9 cellular contexts compared by ENCODE assay signal in the genomic region with DNA sequence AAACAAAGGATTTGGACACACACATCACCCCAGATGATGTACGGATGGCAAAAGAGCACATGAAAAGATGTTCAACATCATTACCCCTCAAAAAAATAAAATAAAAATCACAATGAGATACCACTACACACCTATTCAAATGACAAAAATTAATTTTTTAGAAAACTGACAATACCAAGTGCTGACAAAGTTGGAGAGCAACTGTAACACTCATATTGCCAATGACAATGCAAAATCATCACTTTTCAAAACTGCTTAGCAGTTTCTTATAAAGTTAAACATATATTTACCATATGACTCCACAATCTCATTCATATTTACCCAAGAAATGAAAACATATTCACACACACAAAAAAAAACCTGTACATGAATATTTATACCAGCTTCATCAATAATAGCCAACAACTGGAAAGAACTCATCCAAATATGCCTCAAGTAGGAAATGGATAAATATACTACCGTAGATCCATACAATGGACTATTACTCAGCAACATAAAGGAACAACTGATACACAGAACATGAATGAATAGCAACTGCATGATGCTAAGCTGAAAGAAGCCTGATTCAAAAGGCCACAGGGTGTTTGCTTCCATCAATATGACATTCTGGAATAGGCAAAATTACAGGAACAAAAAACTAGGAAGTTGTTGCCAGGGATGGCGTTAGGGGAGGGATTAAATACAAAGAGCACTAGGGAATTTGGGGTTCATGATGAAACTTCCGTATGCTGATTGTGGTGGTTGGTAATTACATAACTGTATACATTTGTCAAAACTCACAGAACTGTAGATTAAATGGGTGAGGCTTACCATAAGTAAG. TPM values are rescaled to one million over a fixed set of nuclear protein-coding genes. Genes with fewer than 3 reads are reported as not detected.
DNase-seq lines count a peak whose midpoint lies in the region; ATAC-seq and TF ChIP-seq lines count a peak whose summit lies in the region.
"Had no signal": no experiment of that assay in that cellular context is flagged by ENCODE, and none has a peak within 500 bp of the region (broad histone marks: within the 10 kb centered on the region; RNA-seq: fewer than 3 reads in every experiment).

No MANE protein-coding gene starts in this region.

- H3K4me1 Mint-ChIP-seq in activated B cell treated with CpG ODN at 0.5 μM for 24 hours (peaks cover 39% of the 10 kb centered on the region), immature natural killer cell (peaks cover 44 to 56% of the 10 kb centered on the region in 2 donors)

- no TSS peak for BruUV-seq in HCT116 (replicated peaks; lab: Mats Ljungman, UMichigan)

- peak overlapping the region; percentile 96 for H2AFZ ChIP-seq in HCT116 (ENCODE audit: low read depth, low read length, poor library complexity, severe bottlenecking)

- peaks cover 10% of the 10 kb centered on the region for H3K27me3 Mint-ChIP-seq in activated B cell treated with CpG ODN at 0.5 μM for 24 hours
- peaks cover 7 to 19% (median 11%) of the 10 kb centered on the region in 3 donors for H3K27me3 Mint-ChIP-seq in immature natural killer cell (ENCODE audit: low read depth in 3 of 3)

- H3K9ac ChIP-seq in BLaER1 treated with 17β-estradiol and CSF1 and Interleukin-3, amounts not matched to agents 10 nM and 100 nM = peak overlapping the region in 1 of 11 experiments; percentile 84; a peak in 1 of 22 replicates
- H3K9ac ChIP-seq in HCT116 (ENCODE audit: low read length) = no peak overlapping the region

- intact Hi-C loops in HCT116 (cut with micrococcal nuclease) = loop anchor here (10.0 kb wide), 1 partner anchor 493 kb away; no protein-coding TSS in a partner anchor
- intact Hi-C loops in activated B cell treated with CpG ODN at 0.5 μM for 24 hours (cut with micrococcal nuclease) = loop anchor here (5.0 to 10.0 kb wide), 3 partner anchors 601 to 1329 kb away; a partner anchor contains a TSS
- intact Hi-C loops in left cardiac atrium (cut with DNase I) = loop anchor here in 1 of 2 donors (10.0 kb wide), 1 partner anchor 153 kb away; a partner anchor contains a TSS

- peaks cover 16 to 35% (median 25%) of the 10 kb centered on the region in 10 experiments for H3K4me1 ChIP-seq in BLaER1 treated with 17β-estradiol and CSF1 and Interleukin-3, amounts not matched to agents 10 nM and 100 nM
- peaks cover 17 to 22% of the 10 kb centered on the region in 2 experiments for H3K4me1 ChIP-seq in HCT116 (ENCODE audit: control insufficient read depth in 1 of 2, insufficient read depth in 2 of 2, low read length in 2 of 2)

- H3K9me3 ChIP-seq in BLaER1 treated with 17β-estradiol and CSF1 and Interleukin-3, amounts not matched to agents 10 nM and 100 nM (replicated peaks in 1 of 11) = peaks cover 0 to 8% (median 0%) of the 10 kb centered on the region in 11 experiments; a peak in 1 of 22 replicates
- no peaks in the 10 kb centered on the region for H3K9me3 ChIP-seq in HCT116 (ENCODE audit: control insufficient read depth in 1 of 2, insufficient read depth in 1 of 2, low read depth in 1 of 2, low read length in 2 of 2)

- TF ChIP-seq POLR2A in HCT116 (IDR thresholded peaks at IDR 0.05; ENCODE audit: borderline replicate concordance, extremely low read depth, insufficient read depth, insufficient read length) = no peak

- no peaks in the 10 kb centered on the region for H3K9me2 ChIP-seq in HCT116 (ENCODE audit: insufficient read depth)

- POLR2A ChIA-PET in HCT116 (lab: Charles Lee) (no interaction called here), activated B cell treated with CpG ODN at 0.5 μM for 24 hours (lab: Charles Lee) (interaction anchor here (1.7 to 1.9 kb wide), 2 partner anchors 255 to 326 kb away, joined by 4 to 7 read pairs; no protein-coding TSS in a partner anchor)

- DNase-seq in HCT116 (ENCODE audit: low read depth, low spot score) (no peak), activated B cell treated with CpG ODN at 0.5 μM for 24 hours (no peak), immature natural killer cell (no peak), hepatic stellate cell (ENCODE audit: low spot score) (no peak), left cardiac atrium (no peak), G401 (ENCODE audit: low spot score) (no peak)
- DNase-seq: KBM-7 had no signal

- H3K27ac ChIP-seq in BLaER1 treated with 17β-estradiol and CSF1 and Interleukin-3, amounts not matched to agents 10 nM and 100 nM = no peak overlapping the region
- H3K27ac ChIP-seq in HCT116 (ENCODE audit: low read depth, low read length) = peak overlapping the region; percentile 46; the same call in 1 of the 2 replicates

- ATAC-seq in HCT116 = no peak
- ATAC-seq in activated B cell treated with CpG ODN at 0.5 μM for 24 hours (ENCODE audit: low read depth) = no peak
- ATAC-seq in HG03460 (IDR thresholded peaks at IDR 0.05; ENCODE audit: unreplicated experiment) = no peak
- no peak for ATAC-seq in left cardiac atrium

- peak overlapping the region; percentile 91 for H3K27ac Mint-ChIP-seq in activated B cell treated with CpG ODN at 0.5 μM for 24 hours
- peak overlapping the region; percentile 75 to 96 (median 90) for H3K27ac Mint-ChIP-seq in immature natural killer cell

- peak overlapping the region; percentile 47 to 86 (median 73); a peak in 19 of 22 replicates for H3K4me2 ChIP-seq in BLaER1 treated with 17β-estradiol and CSF1 and Interleukin-3, amounts not matched to agents 10 nM and 100 nM
- peak overlapping the region; percentile 79 for H3K4me2 ChIP-seq in HCT116 (ENCODE audit: low read length)

- no peaks in the 10 kb centered on the region for H4K20me1 ChIP-seq in BLaER1 treated with 17β-estradiol and CSF1 and Interleukin-3, amounts not matched to agents 10 nM and 100 nM
- no peaks in the 10 kb centered on the region for H4K20me1 ChIP-seq in HCT116 (ENCODE audit: insufficient read depth)

- RAD21 ChIA-PET in HCT116 (lab: Charles Lee; ENCODE audit: low non-redundant PET in 1 of 2, low total read pairs in 2 of 2, uncharacterized antibody in 2 of 2, unreplicated experiment in 2 of 2) = no interaction called here

- in situ Hi-C loops in G401 (cut with HindIII; ENCODE audit: low sequenced_read_pairs) = no loop called here

- H3K36me3 ChIP-seq in BLaER1 treated with 17β-estradiol and CSF1 and Interleukin-3, amounts not matched to agents 10 nM and 100 nM = no peaks in the 10 kb centered on the region
- peaks cover 0 to 3% of the 10 kb centered on the region in 2 experiments; a peak in 1 of 4 replicates for H3K36me3 ChIP-seq in HCT116 (ENCODE audit: control insufficient read depth in 1 of 2, insufficient read depth in 2 of 2, low read length in 2 of 2)

- no peaks in the 10 kb centered on the region for H3K27me3 ChIP-seq in BLaER1 treated with 17β-estradiol and CSF1 and Interleukin-3, amounts not matched to agents 10 nM and 100 nM
- H3K27me3 ChIP-seq in HCT116 (ENCODE audit: insufficient read depth, low read length) = no peaks in the 10 kb centered on the region

- H3K9me3 Mint-ChIP-seq in activated B cell treated with CpG ODN at 0.5 μM for 24 hours (no peaks in the 10 kb centered on the region), immature natural killer cell (no peaks in the 10 kb centered on the region)

- TF ChIP-seq CTCF in HCT116 (IDR thresholded peaks at IDR 0.05 in 2 of 3, conservative IDR thresholded peaks at IDR 0.05 in 1 of 3; ENCODE audit: borderline replicate concordance in 1 of 3, insufficient read depth in 1 of 3, low read depth in 2 of 3, low read length in 2 of 3) (no peak), activated B cell treated with CpG ODN at 0.5 μM for 24 hours (IDR thresholded peaks at IDR 0.05) (no peak)

- H3K36me3 Mint-ChIP-seq in activated B cell treated with CpG ODN at 0.5 μM for 24 hours (ENCODE audit: low read depth) = peaks cover 14% of the 10 kb centered on the region
- H3K36me3 Mint-ChIP-seq in immature natural killer cell = no peaks in the 10 kb centered on the region

- peak overlapping the region in 8 of 10 experiments; percentile 69 to 83 (median 75); a peak in 10 of 20 replicates for H3K4me3 ChIP-seq in BLaER1 treated with 17β-estradiol and CSF1 and Interleukin-3, amounts not matched to agents 10 nM and 100 nM
- peak overlapping the region in 1 of 2 experiments; percentile 75; a peak in 2 of 4 replicates for H3K4me3 ChIP-seq in HCT116 (replicated peaks in 1 of 2; ENCODE audit: low read depth in 1 of 2, low read length in 2 of 2)

- H3K4me3 Mint-ChIP-seq in activated B cell treated with CpG ODN at 0.5 μM for 24 hours (peak overlapping the region; percentile 98), immature natural killer cell (peak overlapping the region; percentile 33 to 98 (median 96))

- CTCF ChIA-PET in HCT116 (lab: Charles Lee) (interaction anchor here (1.1 to 1.4 kb wide), 2 partner anchors 24 to 328 kb away, joined by 3 to 5 read pairs; a partner anchor contains a TSS), activated B cell treated with CpG ODN at 0.5 μM for 24 hours (lab: Charles Lee) (no interaction called here)

- no peak for TF ChIP-seq RAD21 in HCT116 (IDR thresholded peaks at IDR 0.05; ENCODE audit: low read depth)

- H3K79me2 ChIP-seq in HCT116 (ENCODE audit: insufficient read depth, low read length) = peaks cover 11% of the 10 kb centered on the region

TF ChIP-seq in HCT116, 20 proteins besides CTCF, POLR2A, EP300 and RAD21 (continues in another document):
- TF ChIP-seq SRF (IDR thresholded peaks at IDR 0.05; ENCODE audit: low read depth) (no peak), CEBPB (IDR thresholded peaks at IDR 0.05; ENCODE audit: low read depth) (no peak), ZNF274 (IDR thresholded peaks at IDR 0.05; ENCODE audit: low read depth, low read length) (no peak), CBX3 (IDR thresholded peaks at IDR 0.05; ENCODE audit: low read depth) (no peak), FOSL1 (IDR thresholded peaks at IDR 0.05; ENCODE audit: low read depth) (no peak), YY1 (IDR thresholded peaks at IDR 0.05; ENCODE audit: extremely low read depth, insufficient replicate concordance, low read depth, low read length) (no peak), EZH2phosphoT487 (IDR thresholded peaks at IDR 0.05; ENCODE audit: borderline replicate concordance) (no peak)

RNA-seq across cellular contexts. Expression of a gene that starts 1.3 kb away (rescaled TPM):
- total RNA-seq in HCT116 (2021; ENCODE audit: unreplicated experiment) (0.42 TPM), activated B cell treated with CpG ODN at 0.5 μM for 24 hours (0.32 and 0.53 TPM in 2 replicates), left cardiac atrium (under 1 TPM; 0.50 to 0.52 TPM)
- 0.16 and 0.18 TPM in 2 replicates for polyA plus RNA-seq in HCT116 (2012)
- 1 to 10 TPM; 1.3 to 3.0 (median 2.0) TPM for polyA plus RNA-seq in immature natural killer cell
- 0.41 and 0.92 TPM in 2 replicates for total RNA-seq in G401 (2014; rRNA removed; shearing (Covaris generic))
